In genomic region chr22:31691408-31691807, GRCh38 we compare ENCODE assay signal across 16 cellular contexts.
"Had no signal": no experiment of that assay in that cellular context is flagged by ENCODE, and none has a peak within 500 bp of the region (broad histone marks: within the 10 kb centered on the region; RNA-seq: fewer than 3 reads in every experiment).

No MANE protein-coding gene starts in this region.

- H3K27me3 ChIP-seq: adrenal gland, dorsolateral prefrontal cortex, gastrocnemius medialis, heart left ventricle, ovary, transverse colon, vagina had no signal

- ATAC-seq: gastrocnemius medialis, heart left ventricle, lower lobe of right lung had no signal

- H3K36me3 ChIP-seq: ovary had no signal

- DNase-seq: activated CD4-positive, alpha-beta T cell treated with anti-CD3 and anti-CD28 coated beads for 4 hours; activated T-cell treated with anti-CD3 and anti-CD28 coated beads, Interleukin-2, amount 50 U/mL, for 72 hours; adrenal gland; erythroblast; gastrocnemius medialis; heart left ventricle; lower lobe of right lung; ovary; stimulated activated CD4-positive, alpha-beta T cell treated with anti-CD3 and anti-CD28 coated beads, Interleukin-2, amount 100 ng/mL, for 24 hours; substantia nigra; transverse colon; WERI-Rb-1 had no signal

- H3K4me1 Mint-ChIP-seq: neural crest cell had no signal

- H3K4me3 ChIP-seq: adrenal gland, dorsolateral prefrontal cortex, gastrocnemius medialis, heart left ventricle, lower lobe of right lung, ovary, SK-N-MC, transverse colon, vagina had no signal

- H3K27ac ChIP-seq: adrenal gland, dorsolateral prefrontal cortex, gastrocnemius medialis, heart left ventricle, lower lobe of right lung, ovary, SK-N-MC, transverse colon, vagina, WERI-Rb-1 had no signal

- H3K9me3 ChIP-seq: adrenal gland, gastrocnemius medialis, heart left ventricle, lower lobe of right lung, ovary, transverse colon, vagina had no signal

- H3K4me1 ChIP-seq: adrenal gland, gastrocnemius medialis, lower lobe of right lung, transverse colon, vagina had no signal

- H3K4me3 Mint-ChIP-seq: neural crest cell had no signal

- H3K9me3 Mint-ChIP-seq: activated T-cell treated with anti-CD3 and anti-CD28 coated beads, Interleukin-2, amount 50 U/mL, for 72 hours; neural crest cell had no signal
